In genomic region chr3:120057626-120058025, GRCh38 we compare ENCODE assay signal across 26 cellular contexts.
DNase-seq lines count a peak whose midpoint lies in the region; ATAC-seq lines count a peak whose summit lies in the region.
"Had no signal": no experiment of that assay in that cellular context is flagged by ENCODE, and none has a peak within 500 bp of the region (broad histone marks: within the 10 kb centered on the region; RNA-seq: fewer than 3 reads in every experiment).

No MANE protein-coding gene starts in this region.

- intact Hi-C loops in head of caudate nucleus (cut with DNase I), result no loop called here

- peak; percentile 60 for ATAC-seq in GM19043 (IDR thresholded peaks at IDR 0.05; ENCODE audit: low read depth, unreplicated experiment)
- ATAC-seq in GM21423 (IDR thresholded peaks at IDR 0.05; ENCODE audit: unreplicated experiment), result peak; percentile 73
- peak; percentile 68 for ATAC-seq in HG03175 (IDR thresholded peaks at IDR 0.05; ENCODE audit: unreplicated experiment)
- no peak for ATAC-seq in HG02610 (IDR thresholded peaks at IDR 0.05; ENCODE audit: unreplicated experiment)
- ATAC-seq in HG02588 (IDR thresholded peaks at IDR 0.05; ENCODE audit: unreplicated experiment), result no peak
- ATAC-seq: mucosa of descending colon; natural killer cell treated with Interleukin-12 subunit alpha and Interleukin-12 subunit beta and Interleukin-15 and Interleukin-18, amount 100 ng/mL, for 72 hours; stimulated activated naive CD8-positive, alpha-beta T cell treated with anti-CD3 and anti-CD28 coated beads, Interleukin-15, Interleukin-2, amounts not matched to agents 100 U/mL and 50 U/mL, for 24 hours had no signal

- DNase-seq in HuH-7 (ENCODE audit: low spot score), result no peak
- DNase-seq in head of caudate nucleus, result no peak
- DNase-seq: activated CD4-positive, alpha-beta T cell treated with anti-CD3 and anti-CD28 coated beads for 48 hours; activated gamma-delta T cell; activated T-cell treated with anti-CD3 and anti-CD28 coated beads, Interleukin-2, amount 50 U/mL, for 1 hour; central memory CD4-positive, alpha-beta T cell; DND-41; IMR-90; mucosa of descending colon; NCI-H1092 treated with DMSO at 0.1 percent for 48 hours; NCI-H187; NCI-H2171; NCI-H524; ovary; retina; SHP77; stimulated activated naive CD8-positive, alpha-beta T cell treated with anti-CD3 and anti-CD28 coated beads, Interleukin-15, Interleukin-2, amounts not matched to agents 100 U/mL and 50 U/mL, for 24 hours; T-helper 9 cell; testis; WERI-Rb-1 had no signal

Comparison
In these comparisons a context has a peak if more than half of its experiments do, and no peak if none do; other contexts are left out.
1. ATAC-seq: peak in GM19043 (single experiment), GM21423 (single experiment) and HG03175 (single experiment); none in HG02610 (single experiment) and HG02588 (single experiment).